8 cellular contexts compared by ENCODE assay signal in genomic region chr12:47808574-47809380, GRCh38. TPM values are rescaled to one million over a fixed set of nuclear protein-coding genes. Genes with fewer than 3 reads are reported as not detected.
A peak's percentile ranks its signal among the peaks of the same experiment; 100 is the strongest.
DNase-seq lines count a peak whose midpoint lies in the region; ATAC-seq and TF ChIP-seq lines count a peak whose summit lies in the region.

No MANE protein-coding gene starts in this region.

- no peaks in the 10 kb centered on the region for H3K36me3 Mint-ChIP-seq in neural progenitor cell

- peaks cover 13% of the 10 kb centered on the region for H4K20me1 ChIP-seq in neural progenitor cell (ENCODE audit: low read depth)

- peak overlapping the region; percentile 40 for H3K4me2 ChIP-seq in neural progenitor cell

- H3K79me2 ChIP-seq in neural progenitor cell (ENCODE audit: low read depth): peaks cover 73% of the 10 kb centered on the region

- peaks cover 70% of the 10 kb centered on the region for H3K4me1 ChIP-seq in cardiac muscle cell (ENCODE audit: low read depth)
- H3K4me1 ChIP-seq in neural progenitor cell: peaks cover 41% of the 10 kb centered on the region

- TF ChIP-seq CTCF in cardiac muscle cell (IDR thresholded peaks at IDR 0.05; ENCODE audit: low read depth, low read length) (peak; percentile 24), coronary artery (IDR thresholded peaks at IDR 0.05) (no peak), neural progenitor cell (IDR thresholded peaks at IDR 0.05) (peak; percentile 14)

- no peaks in the 10 kb centered on the region for H3K9me3 Mint-ChIP-seq in neural progenitor cell

- DNase-seq in cardiac muscle cell (ENCODE audit: low read depth in 1 of 2, low spot score in 1 of 2) (no peak), Right ventricle myocardium inferior (ENCODE audit: missing footprints) (no peak), UCSD-AML1 (lab: John Stamatoyannopoulos, UW; ENCODE audit: unreplicated experiment) (peak; percentile 57), coronary artery (ENCODE audit: low spot score) (no peak), neural progenitor cell (ENCODE audit: low spot score) (peak; percentile 20), NCI-H2107 (lab: John Stamatoyannopoulos, UW) (no peak), NCI-H187 treated with DMSO at 0.1 percent for 48 hours (lab: John Stamatoyannopoulos, UW) (no peak)

- peaks cover 26% of the 10 kb centered on the region for H3F3A ChIP-seq in neural progenitor cell (ENCODE audit: low read depth)

- H3K27ac Mint-ChIP-seq in neural progenitor cell: peak overlapping the region; percentile 98

- H3K27ac ChIP-seq in cardiac muscle cell (peak overlapping the region; percentile 80), coronary artery (peak overlapping the region; percentile 96 to 100), neural progenitor cell (no peak overlapping the region)

- H3K9ac ChIP-seq in neural progenitor cell: no peak overlapping the region

- H3K4me3 ChIP-seq in cardiac muscle cell: no peak overlapping the region
- H3K4me3 ChIP-seq in coronary artery: peak overlapping the region; percentile 48
- H3K4me3 ChIP-seq in neural progenitor cell: no peak overlapping the region

- peaks cover 4% of the 10 kb centered on the region for H3K27me3 Mint-ChIP-seq in neural progenitor cell (ENCODE audit: insufficient read depth, low read depth)

- H3K9me3 ChIP-seq in cardiac muscle cell (ENCODE audit: low read depth) (no peaks in the 10 kb centered on the region), neural progenitor cell (ENCODE audit: low read depth) (no peaks in the 10 kb centered on the region)

- no peak overlapping the region for H2AFZ ChIP-seq in neural progenitor cell (replicated peaks)

- no peaks in the 10 kb centered on the region for H3K27me3 ChIP-seq in cardiac muscle cell
- no peaks in the 10 kb centered on the region for H3K27me3 ChIP-seq in neural progenitor cell

- ATAC-seq in Right ventricle myocardium inferior (no peak), HG02571 (IDR thresholded peaks at IDR 0.05; ENCODE audit: unreplicated experiment) (no peak)

- H3K36me3 ChIP-seq in cardiac muscle cell (no peaks in the 10 kb centered on the region), neural progenitor cell (no peaks in the 10 kb centered on the region)

- peaks cover 77% of the 10 kb centered on the region for H3K4me1 Mint-ChIP-seq in neural progenitor cell

- H3K4me3 Mint-ChIP-seq in neural progenitor cell: peak overlapping the region; percentile 31

- intact Hi-C loops in Right ventricle myocardium inferior (cut with DNase I): no loop called here

RNA-seq across cellular contexts. Expression of gene HDAC7, which starts 10.9 kb away (rescaled TPM):
- total RNA-seq in cardiac muscle cell: 43.3 and 93.0 TPM in 2 replicates
- polyA plus RNA-seq in cardiac muscle cell: 43.7 and 55.9 TPM in 2 replicates
- 38.8 TPM for total RNA-seq in Right ventricle myocardium inferior
- 7.2 and 14.2 TPM in 2 replicates for total RNA-seq in neural progenitor cell (ENCODE audit: low replicate concordance)

RNA-seq across cellular contexts. Expression of gene SLC48A1, which starts 35.7 kb away (rescaled TPM):
- total RNA-seq in cardiac muscle cell: 23.3 and 26.2 TPM in 2 replicates
- 28.9 and 29.2 TPM in 2 replicates for polyA plus RNA-seq in cardiac muscle cell
- total RNA-seq in Right ventricle myocardium inferior: 23.2 TPM
- 8.3 and 16.7 TPM in 2 replicates for total RNA-seq in neural progenitor cell (ENCODE audit: low replicate concordance)

RNA-seq across cellular contexts. Expression of gene RAPGEF3, which starts 50.1 kb away (rescaled TPM):
- total RNA-seq in cardiac muscle cell (3.8 and 8.8 TPM in 2 replicates), Right ventricle myocardium inferior (37.3 TPM), neural progenitor cell (ENCODE audit: low replicate concordance) (0.58 and 1.2 TPM in 2 replicates)
- 3.3 and 5.5 TPM in 2 replicates for polyA plus RNA-seq in cardiac muscle cell

Comparison
In these comparisons a context has a peak if more than half of its experiments do, and no peak if none do; other contexts are left out.
1. DNase-seq: peak in UCSD-AML1 (single experiment) and neural progenitor cell (single experiment); none in cardiac muscle cell (0 of 2), Right ventricle myocardium inferior (single experiment), coronary artery (single experiment), NCI-H2107 (single experiment) and NCI-H187 treated with DMSO at 0.1 percent for 48 hours (single experiment).